In genomic region chr2:112767693-112768380, GRCh38 we compare ENCODE assay signal across 12 cellular contexts. TPM values are rescaled to one million over a fixed set of nuclear protein-coding genes. Genes with fewer than 3 reads are reported as not detected.
DNase-seq lines count a peak whose midpoint lies in the region; ATAC-seq and TF ChIP-seq lines count a peak whose summit lies in the region.
"Had no signal": no experiment of that assay in that cellular context is flagged by ENCODE, and none has a peak within 500 bp of the region (broad histone marks: within the 10 kb centered on the region; RNA-seq: fewer than 3 reads in every experiment).

No MANE protein-coding gene starts in this region.

- H3K36me3 Mint-ChIP-seq in CD4-positive, alpha-beta T cell (ENCODE audit: low read depth) = no peaks in the 10 kb centered on the region
- H3K36me3 Mint-ChIP-seq in naive thymus-derived CD8-positive, alpha-beta T cell = no peaks in the 10 kb centered on the region

- H3K27ac Mint-ChIP-seq in CD4-positive, alpha-beta T cell = no peak overlapping the region
- peak overlapping the region in 4 of 10 donors; percentile 31 to 57 (median 44) for H3K27ac Mint-ChIP-seq in naive thymus-derived CD8-positive, alpha-beta T cell

- DNase-seq in CD4-positive, alpha-beta T cell = no peak
- DNase-seq in choroid plexus epithelial cell (ENCODE audit: low read depth) (peak; percentile 44), iPS-NIHi7 (ENCODE audit: extremely low spot score) (no peak), NCI-H524 (lab: John Stamatoyannopoulos, UW) (no peak), NCI-H345 (lab: John Stamatoyannopoulos, UW) (no peak)
- no peak for DNase-seq in naive thymus-derived CD8-positive, alpha-beta T cell
- DNase-seq: dorsolateral prefrontal cortex, NCI-H774 had no signal

- intact Hi-C loops in CD4-positive, alpha-beta T cell (cut with DNase I, micrococcal nuclease) = loop anchor here in 1 of 2 experiments (10.0 kb wide), 2 partner anchors 713 to 883 kb away; partner anchors contain the start of genes ANAPC1 and TMEM87B

- H3K27me3 Mint-ChIP-seq in CD4-positive, alpha-beta T cell = no peaks in the 10 kb centered on the region
- peaks cover 0 to 3% (median 0%) of the 10 kb centered on the region in 5 donors for H3K27me3 Mint-ChIP-seq in naive thymus-derived CD8-positive, alpha-beta T cell

- peak overlapping the region; percentile 27 for H3K4me3 Mint-ChIP-seq in CD4-positive, alpha-beta T cell
- peak overlapping the region in 6 of 10 donors; percentile 16 to 75 (median 41) for H3K4me3 Mint-ChIP-seq in naive thymus-derived CD8-positive, alpha-beta T cell

- CTCF ChIA-PET in CD4-positive, alpha-beta T cell (lab: Charles Lee) = interaction anchor here (1.0 to 4.3 kb wide), 3 partner anchors 18 to 117 kb away, joined by 3 to 19 read pairs (median 3); no protein-coding TSS in a partner anchor

- no peak overlapping the region for H3K9ac ChIP-seq in Loucy (ENCODE audit: low read depth, low read length, poor library complexity, severe bottlenecking)

- H3F3A ChIP-seq in Loucy (ENCODE audit: low read depth) = no peaks in the 10 kb centered on the region

- no peaks in the 10 kb centered on the region for H3K9me2 ChIP-seq in Loucy (replicated peaks; ENCODE audit: low read depth, low read length)

- no peaks in the 10 kb centered on the region for H3K9me3 ChIP-seq in CD4-positive, alpha-beta T cell (ENCODE audit: control insufficient read depth, low read length)
- no peaks in the 10 kb centered on the region for H3K9me3 ChIP-seq in Loucy (ENCODE audit: insufficient read depth, low read depth, low read length)

- peaks cover 15% of the 10 kb centered on the region for H3K79me2 ChIP-seq in Loucy (ENCODE audit: insufficient read depth, low read length)

- peaks cover 37% of the 10 kb centered on the region for H3K4me1 Mint-ChIP-seq in CD4-positive, alpha-beta T cell (ENCODE audit: low read depth)
- peaks cover 6 to 38% (median 17%) of the 10 kb centered on the region in 4 donors for H3K4me1 Mint-ChIP-seq in naive thymus-derived CD8-positive, alpha-beta T cell

- H3K36me3 ChIP-seq in Loucy (ENCODE audit: insufficient read depth, low read length) = no peaks in the 10 kb centered on the region

- peaks cover 5% of the 10 kb centered on the region for H4K20me1 ChIP-seq in Loucy (ENCODE audit: insufficient read depth, low read length, poor library complexity, severe bottlenecking)

- H3K27me3 ChIP-seq in CD4-positive, alpha-beta T cell (ENCODE audit: control insufficient read depth, insufficient read depth, low read length) = no peaks in the 10 kb centered on the region
- no peaks in the 10 kb centered on the region for H3K27me3 ChIP-seq in Loucy (ENCODE audit: insufficient read depth, low read length, poor library complexity, severe bottlenecking)
- H3K27me3 ChIP-seq: dorsolateral prefrontal cortex had no signal

- ATAC-seq in CD4-positive, alpha-beta T cell (ENCODE audit: poor library complexity) = no peak
- no peak for ATAC-seq in naive thymus-derived CD8-positive, alpha-beta T cell
- ATAC-seq in GM21367 (IDR thresholded peaks at IDR 0.05; ENCODE audit: unreplicated experiment) = no peak

- POLR2A ChIA-PET in CD4-positive, alpha-beta T cell (lab: Charles Lee) = interaction anchor here (0.6 kb wide), 1 partner anchor 14 kb away, joined by 3 read pairs; no protein-coding TSS in a partner anchor
- POLR2A ChIA-PET in naive thymus-derived CD8-positive, alpha-beta T cell (lab: Charles Lee) = no interaction called here

- H3K4me3 ChIP-seq in Loucy (ENCODE audit: low read length, poor library complexity, severe bottlenecking) (no peak overlapping the region), choroid plexus epithelial cell (ENCODE audit: low read depth, low read length) (peak overlapping the region; percentile 15)

- peaks cover 19% of the 10 kb centered on the region for H3K4me1 ChIP-seq in Loucy (ENCODE audit: insufficient read depth, low read length, poor library complexity, severe bottlenecking)

- H3K4me2 ChIP-seq in Loucy (ENCODE audit: low read depth, low read length, poor library complexity, severe bottlenecking) = peak overlapping the region; percentile 19

- no peak overlapping the region for H2AFZ ChIP-seq in Loucy (ENCODE audit: low read length)

- H3K9me3 Mint-ChIP-seq in CD4-positive, alpha-beta T cell = no peaks in the 10 kb centered on the region
- H3K9me3 Mint-ChIP-seq in naive thymus-derived CD8-positive, alpha-beta T cell = no peaks in the 10 kb centered on the region

- H3K27ac ChIP-seq in CD4-positive, alpha-beta T cell (ENCODE audit: low read depth, low read length) = no peak overlapping the region

- TF ChIP-seq CTCF in CD4-positive, alpha-beta T cell (IDR thresholded peaks at IDR 0.05) = no peak
- TF ChIP-seq CTCF in Loucy (conservative IDR thresholded peaks at IDR 0.05; ENCODE audit: low read length) = no peak
- TF ChIP-seq CTCF in choroid plexus epithelial cell (conservative IDR thresholded peaks at IDR 0.05; ENCODE audit: low read depth, low read length) = no peak

RNA-seq across cellular contexts. Expression of gene CKAP2L, which starts 3.4 kb away (rescaled TPM):
- total RNA-seq in CD4-positive, alpha-beta T cell = under 1 TPM; 0.08 to 0.50 TPM
- total RNA-seq in naive thymus-derived CD8-positive, alpha-beta T cell = not detected
- not detected for polyA plus RNA-seq in naive thymus-derived CD8-positive, alpha-beta T cell

RNA-seq across cellular contexts. Expression of gene IL1A, which starts 16.5 kb away (rescaled TPM):
- not detected for total RNA-seq in CD4-positive, alpha-beta T cell
- total RNA-seq in naive thymus-derived CD8-positive, alpha-beta T cell = not detected
- polyA plus RNA-seq in naive thymus-derived CD8-positive, alpha-beta T cell = not detected

RNA-seq across cellular contexts. Expression of gene NT5DC4, which starts 47.0 kb away (rescaled TPM):
- total RNA-seq in CD4-positive, alpha-beta T cell = not detected
- not detected for total RNA-seq in naive thymus-derived CD8-positive, alpha-beta T cell
- not detected for polyA plus RNA-seq in naive thymus-derived CD8-positive, alpha-beta T cell
- total RNA-seq: T-helper 2 cell treated with Interferon-gamma antibody and Interleukin-4, amounts not matched to agents 100 ng/mL and 5 ng/mL, for 36 hours; ureter had no signal
